ENCODE assay signal across 15 cellular contexts in genomic region chrX:11188664-11189063, GRCh38.
DNase-seq lines count a peak whose midpoint lies in the region; ATAC-seq, FAIRE-seq and TF ChIP-seq lines count a peak whose summit lies in the region.
"Had no signal": no experiment of that assay in that cellular context is flagged by ENCODE, and none has a peak within 500 bp of the region (broad histone marks: within the 10 kb centered on the region; RNA-seq: fewer than 3 reads in every experiment).

No MANE protein-coding gene starts in this region.

- no peaks in the 10 kb centered on the region for H3K27me3 ChIP-seq in bronchial epithelial cell (ENCODE audit: control insufficient read depth, insufficient read depth, low read length)
- H3K27me3 ChIP-seq in smooth muscle cell (ENCODE audit: low read depth): no peaks in the 10 kb centered on the region
- H3K27me3 ChIP-seq: spleen, suprapubic skin had no signal

- H3K9me3 ChIP-seq in smooth muscle cell (replicated peaks; ENCODE audit: low read depth): no peaks in the 10 kb centered on the region
- H3K9me3 ChIP-seq: A549, spleen, suprapubic skin had no signal

- H3K9me3 Mint-ChIP-seq in activated T-cell treated with anti-CD3 and anti-CD28 coated beads, Interleukin-2, amount 50 U/mL, for 72 hours: no peaks in the 10 kb centered on the region

- H3K36me3 ChIP-seq in bronchial epithelial cell (ENCODE audit: control insufficient read depth, insufficient read depth, low read length): no peaks in the 10 kb centered on the region
- no peaks in the 10 kb centered on the region for H3K36me3 ChIP-seq in smooth muscle cell (ENCODE audit: low read depth)
- H3K36me3 ChIP-seq: suprapubic skin had no signal

- peak overlapping the region; percentile 44 for H3K27ac ChIP-seq in smooth muscle cell (ENCODE audit: low read depth)
- H3K27ac ChIP-seq: A549, spleen, suprapubic skin had no signal

- no peaks in the 10 kb centered on the region for H3K4me1 Mint-ChIP-seq in activated T-cell treated with anti-CD3 and anti-CD28 coated beads, Interleukin-2, amount 50 U/mL, for 72 hours (ENCODE audit: low read depth)

- FAIRE-seq in bronchial epithelial cell (lab: Jason Lieb, UNC): peak; percentile 83
- FAIRE-seq: A549 had no signal

- H2AFZ ChIP-seq in smooth muscle cell (ENCODE audit: low read depth): no peak overlapping the region

- peaks cover 24% of the 10 kb centered on the region for H3K27me3 Mint-ChIP-seq in activated T-cell treated with anti-CD3 and anti-CD28 coated beads, Interleukin-2, amount 50 U/mL, for 72 hours (ENCODE audit: low read depth)

- no peaks in the 10 kb centered on the region for H3F3A ChIP-seq in smooth muscle cell (ENCODE audit: low read depth)

- no peaks in the 10 kb centered on the region for H3K4me1 ChIP-seq in smooth muscle cell (ENCODE audit: low read depth)
- H3K4me1 ChIP-seq: A549, spleen had no signal

- ATAC-seq in activated T-cell treated with anti-CD3 and anti-CD28 coated beads, Interleukin-2, amount 50 U/mL, for 72 hours (replicated peaks in 1 of 2): peak; percentile 53 to 58
- no peak for ATAC-seq in GM18858 (IDR thresholded peaks at IDR 0.05; ENCODE audit: unreplicated experiment)
- ATAC-seq: A549 had no signal

- no peak overlapping the region for H3K27ac Mint-ChIP-seq in activated T-cell treated with anti-CD3 and anti-CD28 coated beads, Interleukin-2, amount 50 U/mL, for 72 hours

- no peak overlapping the region for H3K9ac ChIP-seq in smooth muscle cell (ENCODE audit: low read depth)

- no peaks in the 10 kb centered on the region for H3K79me2 ChIP-seq in smooth muscle cell (ENCODE audit: low read depth)

- 42% methylated on average over 7 of the region's 7 CpGs for WGBS in smooth muscle cell (ENCODE audit: low lambda C conversion rate)

- H3K4me3 ChIP-seq in bronchial epithelial cell (ENCODE audit: low read depth, low read length) (no peak overlapping the region), smooth muscle cell (no peak overlapping the region)
- H3K4me3 ChIP-seq: A549, spleen, suprapubic skin had no signal

- peak; percentile 1 to 5 for DNase-seq in activated T-cell treated with anti-CD3 and anti-CD28 coated beads, Interleukin-2, amount 50 U/mL, for 72 hours
- DNase-seq in activated T-cell treated with anti-CD3 and anti-CD28 coated beads, Interleukin-2, amount 50 U/mL, for 1 hour: no peak
- DNase-seq in M059J (ENCODE audit: low read depth) (peak; percentile 81), bronchial epithelial cell (ENCODE audit: low read depth) (peak; percentile 74), smooth muscle cell (lab: John Stamatoyannopoulos, UW; ENCODE audit: unreplicated experiment) (no peak), KG1 (lab: John Stamatoyannopoulos, UW) (no peak), SW480 (ENCODE audit: low spot score) (no peak)
- DNase-seq: dermis blood vessel endothelial cell, mesenchymal stem cell, NCI-H1417 treated with DMSO at 0.1 percent for 48 hours, occipital lobe, spleen had no signal

- no peak overlapping the region for H3K4me2 ChIP-seq in smooth muscle cell
- H3K4me2 ChIP-seq: A549 had no signal

- H4K20me1 ChIP-seq in smooth muscle cell (ENCODE audit: low read depth): no peaks in the 10 kb centered on the region

- H3K36me3 Mint-ChIP-seq in activated T-cell treated with anti-CD3 and anti-CD28 coated beads, Interleukin-2, amount 50 U/mL, for 72 hours (ENCODE audit: insufficient read depth in 2 of 2): no peaks in the 10 kb centered on the region

- H3K4me3 Mint-ChIP-seq in activated T-cell treated with anti-CD3 and anti-CD28 coated beads, Interleukin-2, amount 50 U/mL, for 72 hours: no peak overlapping the region

- no peak for TF ChIP-seq CTCF in bronchial epithelial cell (IDR thresholded peaks at IDR 0.05; ENCODE audit: insufficient read depth, low read length, severe bottlenecking)
- TF ChIP-seq CTCF in smooth muscle cell (IDR thresholded peaks at IDR 0.05; ENCODE audit: borderline replicate concordance, insufficient read depth, poor library complexity, severe bottlenecking): no peak

Comparison
In these comparisons a context has a peak if more than half of its experiments do, and no peak if none do; other contexts are left out.
1. DNase-seq: peak in activated T-cell treated with anti-CD3 and anti-CD28 coated beads, Interleukin-2, amount 50 U/mL, for 72 hours (2 of 2), M059J (single experiment) and bronchial epithelial cell (single experiment); none in activated T-cell treated with anti-CD3 and anti-CD28 coated beads, Interleukin-2, amount 50 U/mL, for 1 hour (single experiment), smooth muscle cell (single experiment), KG1 (single experiment) and SW480 (single experiment).